Comparison of ENCODE assay signal across 8 cellular contexts in the genomic region with DNA sequence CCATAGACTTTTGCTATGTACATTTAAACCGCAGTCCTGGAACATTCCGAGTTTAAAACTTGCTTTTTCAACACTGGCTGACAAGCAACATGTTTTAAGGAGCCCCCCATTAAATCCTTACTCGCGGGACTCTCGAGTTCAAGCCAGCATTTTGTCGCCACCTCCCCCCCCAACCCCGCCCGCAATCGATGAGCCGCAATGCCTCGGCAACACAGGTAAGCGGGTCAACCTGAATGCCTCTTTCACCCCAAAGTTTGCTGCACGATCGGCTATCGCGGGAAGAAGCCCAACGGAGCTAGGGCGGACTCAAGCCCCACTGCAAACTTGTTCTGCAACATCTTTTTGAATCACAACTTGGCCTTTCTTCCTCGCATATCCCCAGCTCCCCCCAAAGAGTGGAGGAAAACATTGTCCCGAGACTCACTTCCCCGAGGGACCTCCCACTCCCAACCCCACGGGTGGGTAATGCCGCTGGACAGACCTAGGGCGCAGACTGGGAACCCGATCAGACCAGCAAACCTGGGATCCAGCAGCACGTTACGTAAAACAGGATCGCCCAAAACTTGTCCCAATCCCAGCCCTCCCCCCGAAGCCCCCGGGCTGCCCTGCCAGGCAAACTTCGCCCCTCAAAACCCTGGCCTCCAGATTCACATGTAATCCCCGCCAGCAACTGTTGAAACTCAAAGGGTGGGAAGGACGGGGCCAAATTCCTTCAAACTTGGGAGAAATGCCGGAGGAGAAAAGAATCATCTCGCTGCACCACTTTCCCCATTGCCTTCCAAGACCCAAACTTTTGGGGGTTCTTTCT. TPM values are rescaled to one million over a fixed set of nuclear protein-coding genes. Genes with fewer than 3 reads are reported as not detected.
DNase-seq lines count a peak whose midpoint lies in the region; TF ChIP-seq lines count a peak whose summit lies in the region.

No MANE protein-coding gene starts in this region.

- no peak for TF ChIP-seq CTCF in WERI-Rb-1 (IDR thresholded peaks at IDR 0.05; ENCODE audit: low read depth, low read length)
- no peak for TF ChIP-seq CTCF in fibroblast of the aortic adventitia (IDR thresholded peaks at IDR 0.05; ENCODE audit: insufficient read depth, low read length)

- no peak overlapping the region for H3K27ac ChIP-seq in WERI-Rb-1
- H3K27ac ChIP-seq in trophoblast cell (ENCODE audit: low read depth, low read length) = peak overlapping the region; percentile 83

- H3K18ac ChIP-seq in trophoblast cell (ENCODE audit: low read length) = peak overlapping the region; percentile 95

- H2AFZ ChIP-seq in trophoblast cell (ENCODE audit: insufficient read depth, low read length, poor library complexity) = no peak overlapping the region

- peaks cover 9% of the 10 kb centered on the region for H3K27me3 ChIP-seq in WERI-Rb-1 (ENCODE audit: insufficient read depth, low read depth, severe bottlenecking)
- no peaks in the 10 kb centered on the region for H3K27me3 ChIP-seq in trophoblast cell (ENCODE audit: insufficient read depth, low read length)

- H2BK12ac ChIP-seq in trophoblast cell (ENCODE audit: low read length) = no peak overlapping the region

- H3K4me3 ChIP-seq in WERI-Rb-1 (ENCODE audit: low read depth, low read length) (peak overlapping the region; percentile 90), fibroblast of the aortic adventitia (ENCODE audit: low read depth, low read length) (peak overlapping the region; percentile 99), trophoblast cell (ENCODE audit: low read depth, low read length) (peak overlapping the region; percentile 91)

- WGBS in trophoblast cell (ENCODE audit: extremely low coverage, insufficient coverage, insufficient read length) = no CpG with 5 or more reads among the region's 35 CpGs

- H3K23ac ChIP-seq in trophoblast cell (ENCODE audit: low read length) = peak overlapping the region; percentile 0

- peak overlapping the region; percentile 73 for H3K4me2 ChIP-seq in trophoblast cell (ENCODE audit: low read length)

- H4K12ac ChIP-seq in trophoblast cell (ENCODE audit: low read depth, low read length) = peak overlapping the region; percentile 26

- no peaks in the 10 kb centered on the region for H3K9me3 ChIP-seq in WERI-Rb-1 (ENCODE audit: severe bottlenecking)
- H3K9me3 ChIP-seq in trophoblast cell (ENCODE audit: insufficient read depth, low read depth, low read length) = no peaks in the 10 kb centered on the region

- peak overlapping the region; percentile 84 for H2BK5ac ChIP-seq in trophoblast cell (ENCODE audit: low read depth, low read length, poor library complexity)

- peak; percentile 40 for DNase-seq in NK-92 treated with Interleukin-12 subunit alpha and Interleukin-12 subunit beta, amount 100 ng/mL, for 24 hours (lab: John Stamatoyannopoulos, UW)
- DNase-seq in NK-92 (lab: John Stamatoyannopoulos, UW; ENCODE audit: unreplicated experiment) (no peak), WERI-Rb-1 (no peak), fibroblast of the aortic adventitia (ENCODE audit: low read depth) (no peak), trophoblast cell (peak in 1 of 2 donors; percentile 39), NCI-H1930 (lab: John Stamatoyannopoulos, UW) (no peak), G401 (ENCODE audit: low spot score) (no peak), NCI-H1048 (lab: John Stamatoyannopoulos, UW) (no peak)

- peaks cover 67% of the 10 kb centered on the region for H3K79me1 ChIP-seq in trophoblast cell (ENCODE audit: low read length)

- peak overlapping the region; percentile 97 for H3K4ac ChIP-seq in trophoblast cell (ENCODE audit: low read depth, low read length)

- peak overlapping the region; percentile 79 for H4K91ac ChIP-seq in trophoblast cell (ENCODE audit: low read depth, low read length)

- H3K9ac ChIP-seq in trophoblast cell (ENCODE audit: low read length) = peak overlapping the region; percentile 92

- peaks cover 3% of the 10 kb centered on the region for H3K36me3 ChIP-seq in WERI-Rb-1
- peaks cover 26 to 30% of the 10 kb centered on the region in 2 experiments for H3K36me3 ChIP-seq in trophoblast cell (ENCODE audit: control insufficient read depth in 1 of 2, insufficient read depth in 2 of 2, low read length in 2 of 2)

- peaks cover 58% of the 10 kb centered on the region for H3K79me2 ChIP-seq in trophoblast cell (ENCODE audit: control insufficient read depth, insufficient read depth, low read length, poor library complexity)

- no peak overlapping the region for H2AK5ac ChIP-seq in trophoblast cell (ENCODE audit: low read length)

- in situ Hi-C loops in G401 (cut with HindIII; ENCODE audit: low sequenced_read_pairs) = no loop called here

- H3K4me1 ChIP-seq in trophoblast cell (ENCODE audit: control insufficient read depth in 1 of 2, insufficient read depth in 2 of 2, low read length in 2 of 2) = peaks cover 21 to 26% of the 10 kb centered on the region in 2 experiments

- H4K8ac ChIP-seq in trophoblast cell (ENCODE audit: low read depth, low read length) = peak overlapping the region; percentile 82

- peak overlapping the region; percentile 92 for H3K14ac ChIP-seq in trophoblast cell (ENCODE audit: low read length)

- peak overlapping the region; percentile 87 for H2BK120ac ChIP-seq in trophoblast cell (ENCODE audit: insufficient read depth, low read length, poor library complexity)

RNA-seq across cellular contexts. Expression of a gene that starts 0.6 kb away (rescaled TPM):
- 24.1 and 53.8 TPM in 2 replicates for total RNA-seq in fibroblast of the aortic adventitia (ENCODE audit: low replicate concordance)
- polyA plus RNA-seq in trophoblast cell (2013) = 487 and 493 TPM in 2 replicates
- 7.8 and 28.6 TPM in 2 replicates for total RNA-seq in G401 (2014; rRNA removed; shearing (Covaris generic))
